In the genomic region with DNA sequence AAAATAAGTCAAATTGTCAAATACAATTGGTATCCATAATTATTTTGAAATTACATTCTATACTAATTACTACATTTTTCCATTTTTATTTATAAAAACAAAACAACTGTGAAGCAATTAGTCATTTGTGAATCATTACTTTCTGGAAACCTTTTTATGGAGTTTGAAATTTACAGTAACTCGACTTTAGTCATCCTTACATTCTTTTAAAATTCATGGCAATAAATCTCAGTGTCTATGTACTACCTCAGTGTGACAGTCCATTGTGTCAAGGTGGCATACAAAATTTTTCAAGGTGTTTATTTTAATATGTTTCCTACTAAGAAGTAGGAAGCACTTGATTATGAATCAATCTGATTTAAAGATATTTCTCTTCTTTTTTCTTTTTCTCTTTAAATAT, we compare ENCODE assay signal across 12 cellular contexts.
"Had no signal": no experiment of that assay in that cellular context is flagged by ENCODE, and none has a peak within 500 bp of the region (broad histone marks: within the 10 kb centered on the region; RNA-seq: fewer than 3 reads in every experiment).

No MANE protein-coding gene starts in this region.

- DNase-seq: activated T-cell treated with anti-CD3 and anti-CD28 coated beads, Interleukin-2, amount 50 U/mL, for 1 hour; amygdala; dorsolateral prefrontal cortex; heart right ventricle; islet precursor cell; left ventricle myocardium inferior; sigmoid colon; stimulated activated CD4-positive, alpha-beta T cell treated with anti-CD3 and anti-CD28 coated beads, Interleukin-4, amount 100 ng/mL, for 1 hour; stimulated activated CD8-positive, alpha-beta memory T cell treated with anti-CD3 and anti-CD28 coated beads, Interleukin-4, amount 100 ng/mL, for 48 hours; stimulated activated naive CD8-positive, alpha-beta T cell treated with anti-CD3 and anti-CD28 coated beads, Interleukin-15, Interleukin-2, amounts not matched to agents 100 U/mL and 50 U/mL, for 24 hours had no signal

- H3K27ac ChIP-seq: dorsolateral prefrontal cortex, heart right ventricle, left ventricle myocardium inferior, sigmoid colon, suprapubic skin, upper lobe of left lung had no signal
